ENCODE assay signal across 8 cellular contexts in the genomic region with DNA sequence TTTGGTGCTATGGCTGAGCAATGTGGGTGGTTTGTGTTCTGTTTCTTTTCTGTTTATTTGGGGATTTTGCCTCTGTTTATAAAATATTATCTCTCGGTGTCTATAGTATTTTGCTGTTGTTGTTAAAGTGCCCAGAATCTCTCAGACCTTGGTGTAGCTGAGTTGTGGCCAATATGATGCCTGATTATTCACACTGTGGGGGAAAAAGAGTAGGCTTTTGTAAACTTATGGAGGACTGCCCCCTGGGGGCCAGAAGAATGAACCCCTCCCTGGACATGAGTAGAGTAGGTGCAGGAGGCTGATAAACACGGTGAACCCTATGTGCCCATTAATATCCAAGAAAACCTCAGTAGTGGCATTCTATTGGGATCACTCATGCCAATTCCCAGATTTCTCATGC. TPM values are rescaled to one million over a fixed set of nuclear protein-coding genes. Genes with fewer than 3 reads are reported as not detected.
DNase-seq lines count a peak whose midpoint lies in the region; ATAC-seq and TF ChIP-seq lines count a peak whose summit lies in the region.

No MANE protein-coding gene starts in this region.

- peak; percentile 33 to 44 (median 43) for TF ChIP-seq CTCF in testis (IDR thresholded peaks at IDR 0.05)

- H3K36me3 ChIP-seq in iPS-20b (ENCODE audit: insufficient read depth, low read depth, low read length) = peaks cover 19% of the 10 kb centered on the region
- H3K36me3 ChIP-seq in testis (ENCODE audit: low read depth, missing control alignments) = no peaks in the 10 kb centered on the region

- WGBS in testis, 2 donors = 33 to 38% methylated on average over 2 of the region's 2 CpGs

- H3K4me1 ChIP-seq in iPS-20b (ENCODE audit: insufficient read depth, low read length) = peaks cover 31% of the 10 kb centered on the region
- peaks cover 5% of the 10 kb centered on the region for H3K4me1 ChIP-seq in testis

- H3K27ac ChIP-seq in iPS-20b (ENCODE audit: low read length) = no peak overlapping the region
- H3K27ac ChIP-seq in testis = peak overlapping the region in 1 of 2 donors; percentile 0

- no peaks in the 10 kb centered on the region for H3K9me3 ChIP-seq in iPS-20b (ENCODE audit: insufficient read depth, low read depth, low read length)
- no peaks in the 10 kb centered on the region for H3K9me3 ChIP-seq in testis

- intact Hi-C loops in testis (cut with DNase I; ENCODE audit: low total_unique reads) = loop anchor here (10.0 kb wide), 1 partner anchor 104 kb away; no protein-coding TSS in a partner anchor

- ATAC-seq in GM21619 (IDR thresholded peaks at IDR 0.05; ENCODE audit: unreplicated experiment) = peak; percentile 62

- peak overlapping the region; percentile 2; the same call in 1 of the 2 replicates for H3K9ac ChIP-seq in iPS-20b (ENCODE audit: low read depth, low read length)

- DNase-seq in COLO829 (ENCODE audit: low spot score) = peak; percentile 29
- DNase-seq in NCI-H2029 (lab: John Stamatoyannopoulos, UW) = peak; percentile 63
- DNase-seq in amniotic epithelial cell (ENCODE audit: low read depth) = peak; percentile 85
- DNase-seq in testis = peak; percentile 46
- DNase-seq in stimulated activated CD4-positive, alpha-beta T cell treated with anti-CD3 and anti-CD28 coated beads, Interleukin-4, amount 100 ng/mL, for 1 hour = no peak
- no peak for DNase-seq in activated naive CD4-positive, alpha-beta T cell treated with Interleukin-2 at 50 U/mL for 16 hours

- H3K27me3 ChIP-seq in iPS-20b (ENCODE audit: insufficient read depth, low read length) = no peaks in the 10 kb centered on the region
- no peaks in the 10 kb centered on the region for H3K27me3 ChIP-seq in testis

- no peak for TF ChIP-seq POLR2A in testis (IDR thresholded peaks at IDR 0.05)

- H3K4me3 ChIP-seq in iPS-20b (ENCODE audit: low read length) (peak overlapping the region; percentile 17; the same call in 1 of the 2 replicates), testis (no peak overlapping the region)

RNA-seq across cellular contexts. Expression of a gene that starts 49.0 kb away (rescaled TPM):
- total RNA-seq in testis = 10 to 100 TPM; 42.5 to 68.9 TPM
- 71.6 TPM for polyA plus RNA-seq in testis (ENCODE audit: insufficient read depth, low read depth, low replicate concordance)

Comparison
In these comparisons a context has a peak if more than half of its experiments do, and no peak if none do; other contexts are left out.
1. DNase-seq: peak in COLO829 (single experiment), NCI-H2029 (single experiment), amniotic epithelial cell (single experiment) and testis (single experiment); none in stimulated activated CD4-positive, alpha-beta T cell treated with anti-CD3 and anti-CD28 coated beads, Interleukin-4, amount 100 ng/mL, for 1 hour (single experiment) and activated naive CD4-positive, alpha-beta T cell treated with Interleukin-2 at 50 U/mL for 16 hours (single experiment).